8 cellular contexts compared by ENCODE assay signal in genomic region chr12:49366652-49367380, GRCh38. TPM values are rescaled to one million over a fixed set of nuclear protein-coding genes. Genes with fewer than 3 reads are reported as not detected.
DNase-seq lines count a peak whose midpoint lies in the region; ATAC-seq and TF ChIP-seq lines count a peak whose summit lies in the region.

No MANE protein-coding gene starts in this region.

- H3K4me2 ChIP-seq in KMS-11, result peak overlapping the region; percentile 85

- H3K9ac ChIP-seq in KMS-11, result peak overlapping the region; percentile 93

- peaks cover 4% of the 10 kb centered on the region; the same call in 1 of the 2 replicates for H4K20me1 ChIP-seq in KMS-11 (ENCODE audit: insufficient read depth)

- H3K27ac ChIP-seq in KMS-11 (peak overlapping the region; percentile 81), Peyer's patch (peak overlapping the region; percentile 93 to 97 (median 94))

- H3K4me3 ChIP-seq in KMS-11 (IDR thresholded peaks at IDR 0.05; ENCODE audit: insufficient read depth, low read depth, low read length) (peak overlapping the region; percentile 39), Peyer's patch (peak overlapping the region; percentile 76 to 90 (median 82))

- no peaks in the 10 kb centered on the region for H3K36me3 ChIP-seq in KMS-11 (ENCODE audit: insufficient read depth)
- H3K36me3 ChIP-seq in Peyer's patch, result no peaks in the 10 kb centered on the region

- no peaks in the 10 kb centered on the region for H3K36me3 Mint-ChIP-seq in naive thymus-derived CD8-positive, alpha-beta T cell
- H3K36me3 Mint-ChIP-seq in stimulated activated memory B cell treated with anti-CD40 and anti-IgM and Interleukin-4, amounts not matched to agents 10 μg/mL and 1 μg/mL and 100 μg/mL, for 72 hours, result no peaks in the 10 kb centered on the region

- H2AFZ ChIP-seq in KMS-11 (ENCODE audit: low read depth), result peak overlapping the region; percentile 86

- H3K27me3 Mint-ChIP-seq in naive thymus-derived CD8-positive, alpha-beta T cell, result no peaks in the 10 kb centered on the region
- no peaks in the 10 kb centered on the region for H3K27me3 Mint-ChIP-seq in stimulated activated memory B cell treated with anti-CD40 and anti-IgM and Interleukin-4, amounts not matched to agents 10 μg/mL and 1 μg/mL and 100 μg/mL, for 72 hours

- ATAC-seq in GM21723 (IDR thresholded peaks at IDR 0.05; ENCODE audit: unreplicated experiment), result peak; percentile 67
- peak; percentile 85 to 87 for ATAC-seq in naive thymus-derived CD8-positive, alpha-beta T cell
- peak; percentile 93 for ATAC-seq in stimulated activated memory B cell treated with anti-CD40 and anti-IgM and Interleukin-4, amounts not matched to agents 10 μg/mL and 1 μg/mL and 100 μg/mL, for 72 hours

- peaks cover 53% of the 10 kb centered on the region for H3K79me2 ChIP-seq in KMS-11 (ENCODE audit: insufficient read depth, low read depth)

- peaks cover 48% of the 10 kb centered on the region for H3K4me1 ChIP-seq in KMS-11 (ENCODE audit: low read depth, poor library complexity, severe bottlenecking)
- H3K4me1 ChIP-seq in Peyer's patch, result peaks cover 0 to 18% (median 0%) of the 10 kb centered on the region in 4 donors

- H3K27ac Mint-ChIP-seq in naive thymus-derived CD8-positive, alpha-beta T cell, result peak overlapping the region; percentile 77 to 97 (median 96)
- peak overlapping the region; percentile 84 for H3K27ac Mint-ChIP-seq in stimulated activated memory B cell treated with anti-CD40 and anti-IgM and Interleukin-4, amounts not matched to agents 10 μg/mL and 1 μg/mL and 100 μg/mL, for 72 hours

- TF ChIP-seq POLR2A in Peyer's patch (IDR thresholded peaks at IDR 0.05), result peak; percentile 66 to 69

- POLR2A ChIA-PET in naive thymus-derived CD8-positive, alpha-beta T cell (lab: Charles Lee), result interaction anchor here (0.6 to 1.6 kb wide), 14 partner anchors 8 to 502 kb away, joined by 3 to 6 read pairs (median 4); partner anchors contain the start of genes PRPF40B, TMBIM6, TROAP and TUBA1B

- DNase-seq in DMS153 treated with DMSO at 0.1 percent for 48 hours (lab: John Stamatoyannopoulos, UW; ENCODE audit: unreplicated experiment), result peak; percentile 87
- DNase-seq in Peyer's patch, result peak; percentile 83 to 96 (median 94)
- DNase-seq in activated T-helper 1 cell treated with Interleukin-2 at 50 U/mL for 16 hours (ENCODE audit: low read depth), result peak; percentile 75
- peak; percentile 95 for DNase-seq in fibroblast of gingiva (ENCODE audit: low read depth)
- DNase-seq in naive thymus-derived CD8-positive, alpha-beta T cell, result peak; percentile 76 to 90 (median 82)

- H3K4me3 Mint-ChIP-seq in naive thymus-derived CD8-positive, alpha-beta T cell, result peak overlapping the region; percentile 75 to 98 (median 93)
- H3K4me3 Mint-ChIP-seq in stimulated activated memory B cell treated with anti-CD40 and anti-IgM and Interleukin-4, amounts not matched to agents 10 μg/mL and 1 μg/mL and 100 μg/mL, for 72 hours, result peak overlapping the region; percentile 81

- H3K27me3 ChIP-seq in KMS-11 (ENCODE audit: insufficient read depth, low read depth) (no peaks in the 10 kb centered on the region), Peyer's patch (no peaks in the 10 kb centered on the region)

- peaks cover 11 to 32% (median 28%) of the 10 kb centered on the region in 4 donors for H3K4me1 Mint-ChIP-seq in naive thymus-derived CD8-positive, alpha-beta T cell
- H3K4me1 Mint-ChIP-seq in stimulated activated memory B cell treated with anti-CD40 and anti-IgM and Interleukin-4, amounts not matched to agents 10 μg/mL and 1 μg/mL and 100 μg/mL, for 72 hours, result peaks cover 50% of the 10 kb centered on the region

- no peaks in the 10 kb centered on the region for H3K9me3 Mint-ChIP-seq in naive thymus-derived CD8-positive, alpha-beta T cell
- no peaks in the 10 kb centered on the region for H3K9me3 Mint-ChIP-seq in stimulated activated memory B cell treated with anti-CD40 and anti-IgM and Interleukin-4, amounts not matched to agents 10 μg/mL and 1 μg/mL and 100 μg/mL, for 72 hours

- no peak for TF ChIP-seq CTCF in KMS-11 (conservative IDR thresholded peaks at IDR 0.05; ENCODE audit: low read depth, low read length)
- peak; percentile 6 to 44 (median 36) for TF ChIP-seq CTCF in Peyer's patch (IDR thresholded peaks at IDR 0.05)

- H3K9me3 ChIP-seq in Peyer's patch, result no peaks in the 10 kb centered on the region

RNA-seq across cellular contexts. Expression of gene SPATS2, which starts 0.4 kb away (rescaled TPM):
- total RNA-seq in Peyer's patch, result 10 to 100 TPM; 20.2 to 49.5 (median 24.8) TPM
- 1 to 10 TPM; 5.9 to 6.3 TPM for total RNA-seq in naive thymus-derived CD8-positive, alpha-beta T cell
- polyA plus RNA-seq in naive thymus-derived CD8-positive, alpha-beta T cell, result 1 to 10 TPM; 2.7 to 5.7 (median 3.9) TPM

RNA-seq across cellular contexts. Expression of gene DNAJC22, which starts 20.1 kb away (rescaled TPM):
- 10 to 100 TPM in 3 of 4 donors, 1 to 10 TPM in 1; 5.0 to 57.8 (median 56.4) TPM for total RNA-seq in Peyer's patch
- not detected for total RNA-seq in naive thymus-derived CD8-positive, alpha-beta T cell
- polyA plus RNA-seq in naive thymus-derived CD8-positive, alpha-beta T cell, result not detected

RNA-seq across cellular contexts. Expression of gene C1QL4, which starts 29.8 kb away (rescaled TPM):
- total RNA-seq in Peyer's patch, result not detected
- not detected for total RNA-seq in naive thymus-derived CD8-positive, alpha-beta T cell
- not detected for polyA plus RNA-seq in naive thymus-derived CD8-positive, alpha-beta T cell

RNA-seq across cellular contexts. Expression of gene TROAP, which starts 43.8 kb away (rescaled TPM):
- total RNA-seq in Peyer's patch, result 10 to 100 TPM in 2 of 4 donors, 1 to 10 TPM in 2; 8.0 to 28.1 (median 10.2) TPM
- total RNA-seq in naive thymus-derived CD8-positive, alpha-beta T cell, result 1 to 10 TPM in 1 of 2 experiments, under 1 TPM in 1; 0.62 to 1.7 TPM
- under 1 TPM in 1 of 3 donors, not detected in 2; 0.24 TPM for polyA plus RNA-seq in naive thymus-derived CD8-positive, alpha-beta T cell

Comparison
In these comparisons a context has a peak if more than half of its experiments do, and no peak if none do; other contexts are left out.
1. Peak in every context shown above with its lines: DNase-seq, ATAC-seq, H3K4me3 ChIP-seq and H3K27ac ChIP-seq.
2. RNA of gene DNAJC22, which starts 20.1 kb away (total RNA-seq): 5.0 to 57.8 TPM in Peyer's patch; not detected in naive thymus-derived CD8-positive, alpha-beta T cell; every median in the first group is over 4 times any median in the second.